Comparison of ENCODE assay signal across 10 cellular contexts in genomic region chr12:12608557-12608957, GRCh38. TPM values are rescaled to one million over a fixed set of nuclear protein-coding genes. Genes with fewer than 3 reads are reported as not detected.
DNase-seq lines count a peak whose midpoint lies in the region; ATAC-seq and TF ChIP-seq lines count a peak whose summit lies in the region.
"Had no signal": no experiment of that assay in that cellular context is flagged by ENCODE, and none has a peak within 500 bp of the region (broad histone marks: within the 10 kb centered on the region; RNA-seq: fewer than 3 reads in every experiment).

No MANE protein-coding gene starts in this region.

- H3K9me3 Mint-ChIP-seq in HFFc6: no peaks in the 10 kb centered on the region

- no peak overlapping the region for H3K4me3 ChIP-seq in BE2C (ENCODE audit: low read depth, low read length)

- H3K36me3 ChIP-seq in BE2C: no peaks in the 10 kb centered on the region

- no peaks in the 10 kb centered on the region for H3K27me3 ChIP-seq in BE2C

- TF ChIP-seq POLR2A in erythroblast (IDR thresholded peaks at IDR 0.05; ENCODE audit: low read length): no peak

- DNase-seq in BE2C: no peak
- DNase-seq in NCI-H526 treated with DMSO at 0.1 percent for 48 hours (lab: John Stamatoyannopoulos, UW): peak; percentile 24
- peak; percentile 8 to 12 for DNase-seq in erythroblast (lab: John Stamatoyannopoulos, UW)
- DNase-seq in cerebellum (ENCODE audit: low spot score): no peak
- no peak for DNase-seq in NCI-H187 treated with DMSO at 0.1 percent for 48 hours (lab: John Stamatoyannopoulos, UW)
- no peak for DNase-seq in HFFc6
- DNase-seq: NCI-H1105 treated with DMSO at 0.1 percent for 48 hours had no signal

- peaks cover 34% of the 10 kb centered on the region for H3K4me1 Mint-ChIP-seq in HFFc6 (ENCODE audit: low read depth)

- TF ChIP-seq CTCF in BE2C (IDR thresholded peaks at IDR 0.05; ENCODE audit: low read depth, low read length): peak; percentile 20; the same call in 1 of the 2 replicates
- peak; percentile 49 for TF ChIP-seq CTCF in GM12873 (IDR thresholded peaks at IDR 0.05; ENCODE audit: insufficient read depth, low read depth, low read length, missing control alignments)
- no peak for TF ChIP-seq CTCF in HFFc6 (IDR thresholded peaks at IDR 0.05)

- no peaks in the 10 kb centered on the region for H3K27me3 Mint-ChIP-seq in HFFc6 (ENCODE audit: insufficient read depth)

- no peaks in the 10 kb centered on the region; the same call in 1 of the 2 replicates for H3K4me1 ChIP-seq in BE2C

- no peak for ATAC-seq in GM21367 (IDR thresholded peaks at IDR 0.05; ENCODE audit: unreplicated experiment)
- ATAC-seq: sciatic nerve had no signal

- H3K27ac Mint-ChIP-seq in HFFc6: no peak overlapping the region

- H3K9me3 ChIP-seq in BE2C: no peaks in the 10 kb centered on the region

- H3K4me3 Mint-ChIP-seq in HFFc6: no peak overlapping the region

- H3K36me3 Mint-ChIP-seq in HFFc6 (ENCODE audit: low read depth): peaks cover 2% of the 10 kb centered on the region

RNA-seq across cellular contexts. Expression of gene CREBL2, which starts 3.1 kb away (rescaled TPM):
- 4.8 TPM for polyA plus RNA-seq in BE2C (2012; ENCODE audit: insufficient read depth, insufficient read length, low read depth)
- 30.8 TPM for total RNA-seq in cerebellum
- total RNA-seq in HFFc6 (2021; fragmentation: NEBNext Ultra II Directional; extraction: Animal tissue kit (Norgen Biotek cat#: 25700)): 10 to 100 TPM; 20.9 to 25.7 (median 23.2) TPM

RNA-seq across cellular contexts. Expression of gene DUSP16, which starts 45.9 kb away (rescaled TPM):
- 16.4 TPM for polyA plus RNA-seq in BE2C (2012; ENCODE audit: insufficient read depth, insufficient read length, low read depth)
- 15.9 TPM for total RNA-seq in cerebellum
- 1 to 10 TPM; 5.9 to 8.9 (median 7.4) TPM for total RNA-seq in HFFc6 (2021; fragmentation: NEBNext Ultra II Directional; extraction: Animal tissue kit (Norgen Biotek cat#: 25700))

Comparison
In these comparisons a context has a peak if more than half of its experiments do, and no peak if none do; other contexts are left out.
1. DNase-seq: peak in NCI-H526 treated with DMSO at 0.1 percent for 48 hours (single experiment) and erythroblast (2 of 2); none in BE2C (single experiment), cerebellum (single experiment), NCI-H187 treated with DMSO at 0.1 percent for 48 hours (single experiment) and HFFc6 (single experiment).